In the genomic region with DNA sequence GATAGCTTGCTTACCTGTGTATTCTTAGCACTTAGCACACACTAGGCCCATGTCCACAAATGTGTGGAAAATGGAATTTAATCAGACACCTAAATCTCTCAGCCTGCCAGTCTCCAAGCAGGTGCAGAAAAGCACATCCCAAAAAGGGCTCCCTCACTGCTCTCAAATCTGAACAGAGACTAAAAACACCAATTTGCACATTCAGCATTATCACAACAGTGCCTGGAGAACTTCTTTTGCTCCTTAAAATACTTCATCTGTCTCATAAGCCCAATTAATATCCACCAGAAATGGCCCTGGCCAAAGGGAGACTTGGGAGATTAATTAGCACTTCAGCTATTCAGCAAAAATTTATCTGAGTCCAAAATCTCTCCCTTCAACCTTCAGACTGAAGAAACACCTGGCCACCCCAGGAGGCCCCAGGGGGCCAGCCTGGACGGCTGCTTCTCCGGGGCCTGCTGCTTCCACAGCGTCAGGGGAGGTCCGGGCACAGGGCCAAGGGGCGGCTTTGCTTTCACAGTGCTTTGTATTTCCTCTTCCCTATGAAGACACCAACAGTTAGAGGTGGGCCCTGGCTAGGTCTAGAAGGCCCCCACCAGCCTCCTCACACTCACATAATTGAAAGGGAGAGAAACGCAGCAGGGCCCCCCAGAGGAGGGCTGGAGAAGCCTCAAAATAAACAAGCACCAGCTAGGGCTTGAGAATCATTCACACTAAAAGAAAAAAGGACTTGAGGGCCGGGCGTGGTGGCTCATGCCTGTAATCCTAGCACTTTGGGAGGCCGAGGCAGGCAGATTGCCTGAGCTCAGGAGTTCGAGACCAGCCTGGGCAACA, we compare ENCODE assay signal across 8 cellular contexts. TPM values are rescaled to one million over a fixed set of nuclear protein-coding genes. Genes with fewer than 3 reads are reported as not detected.
DNase-seq lines count a peak whose midpoint lies in the region; ATAC-seq and TF ChIP-seq lines count a peak whose summit lies in the region.

No MANE protein-coding gene starts in this region.

- H3K4me1 ChIP-seq in PC-9 (replicated peaks; ENCODE audit: insufficient read depth) = peaks cover 53% of the 10 kb centered on the region
- H3K4me1 ChIP-seq in stomach = peaks cover 18 to 30% (median 26%) of the 10 kb centered on the region in 4 donors

- no peak for TF ChIP-seq EP300 in stomach (IDR thresholded peaks at IDR 0.05)

- H3K79me2 ChIP-seq in PC-9 (ENCODE audit: low read depth) = peaks cover 31% of the 10 kb centered on the region

- DNase-seq in HuH-7.5 (ENCODE audit: low spot score) (peak; percentile 23), PC-9 (peak; percentile 59 to 85), glomerular visceral epithelial cell (ENCODE audit: extremely low spot score) (peak; percentile 90), stomach (peak; percentile 85), CD1c-positive myeloid dendritic cell (ENCODE audit: extremely low spot score) (no peak), HPDE6-E6E7 (ENCODE audit: extremely low spot score) (no peak)
- no peak for DNase-seq in activated CD4-positive, CD25-positive, alpha-beta regulatory T cell (lab: John Stamatoyannopoulos, UW)

- H3K27ac ChIP-seq in PC-9 (peak overlapping the region; percentile 61), stomach (peak overlapping the region; percentile 11 to 59 (median 32))

- H3K9me3 ChIP-seq in PC-9 (ENCODE audit: insufficient read depth, low read depth) = no peaks in the 10 kb centered on the region
- no peaks in the 10 kb centered on the region for H3K9me3 ChIP-seq in stomach

- peaks cover 29% of the 10 kb centered on the region; the same call in 1 of the 2 replicates for H3F3A ChIP-seq in PC-9 (ENCODE audit: insufficient read depth, low read depth)

- intact Hi-C loops in PC-9 (cut with micrococcal nuclease; ENCODE audit: unreplicated experiment) = no loop called here
- intact Hi-C loops in stomach (cut with DNase I; ENCODE audit: low total_unique reads) = no loop called here

- no peaks in the 10 kb centered on the region for H4K20me1 ChIP-seq in PC-9 (ENCODE audit: insufficient read depth)

- no peaks in the 10 kb centered on the region for H3K27me3 ChIP-seq in PC-9 (ENCODE audit: insufficient read depth, low read depth)
- H3K27me3 ChIP-seq in stomach = no peaks in the 10 kb centered on the region

- POLR2A ChIA-PET in PC-9 (lab: Charles Lee; ENCODE audit: unreplicated experiment) = no interaction called here

- peak; percentile 52 for ATAC-seq in GM18861 (IDR thresholded peaks at IDR 0.05; ENCODE audit: unreplicated experiment)

- CTCF ChIA-PET in PC-9 (lab: Charles Lee) = no interaction called here

- WGBS in stomach, 5 donors = 23 to 47% (median 29%) methylated on average over 6 to 10 of the region's 10 CpGs

- no peak overlapping the region for H2AFZ ChIP-seq in PC-9

- no peak overlapping the region for H3K4me2 ChIP-seq in PC-9

- TF ChIP-seq CTCF in PC-9 (conservative IDR thresholded peaks at IDR 0.05) = no peak
- TF ChIP-seq CTCF in stomach (IDR thresholded peaks at IDR 0.05) = no peak

- no peak overlapping the region for H3K4me3 ChIP-seq in PC-9
- H3K4me3 ChIP-seq in stomach = no peak overlapping the region

- H3K36me3 ChIP-seq in PC-9 (ENCODE audit: low read depth) = no peaks in the 10 kb centered on the region
- no peaks in the 10 kb centered on the region for H3K36me3 ChIP-seq in stomach

- no peaks in the 10 kb centered on the region for H3K9me2 ChIP-seq in PC-9 (ENCODE audit: insufficient read depth)

- TF ChIP-seq POLR2A in stomach (IDR thresholded peaks at IDR 0.05) = no peak

- no TSS peak for BruUV-seq in PC-9 (replicated peaks; lab: Mats Ljungman, UMichigan)

RNA-seq across cellular contexts. Expression of a gene that starts 18.0 kb away (rescaled TPM):
- total RNA-seq in PC-9 (2021) (34.3 and 41.1 TPM in 2 replicates), stomach (10 to 100 TPM in 3 of 5 donors, 1 to 10 TPM in 1, under 1 TPM in 1; 0.58 to 35.9 (median 16.9) TPM)
- 10 to 100 TPM in 1 of 3 donors, 1 to 10 TPM in 2; 7.1 to 10.1 (median 9.8) TPM for polyA plus RNA-seq in stomach

Comparison
In these comparisons a context has a peak if more than half of its experiments do, and no peak if none do; other contexts are left out.
1. DNase-seq: peak in HuH-7.5 (single experiment), PC-9 (2 of 2), glomerular visceral epithelial cell (single experiment) and stomach (single experiment); none in activated CD4-positive, CD25-positive, alpha-beta regulatory T cell (0 of 4), CD1c-positive myeloid dendritic cell (single experiment) and HPDE6-E6E7 (single experiment).